Comparison of ENCODE assay signal across 3 cellular contexts in the genomic region with DNA sequence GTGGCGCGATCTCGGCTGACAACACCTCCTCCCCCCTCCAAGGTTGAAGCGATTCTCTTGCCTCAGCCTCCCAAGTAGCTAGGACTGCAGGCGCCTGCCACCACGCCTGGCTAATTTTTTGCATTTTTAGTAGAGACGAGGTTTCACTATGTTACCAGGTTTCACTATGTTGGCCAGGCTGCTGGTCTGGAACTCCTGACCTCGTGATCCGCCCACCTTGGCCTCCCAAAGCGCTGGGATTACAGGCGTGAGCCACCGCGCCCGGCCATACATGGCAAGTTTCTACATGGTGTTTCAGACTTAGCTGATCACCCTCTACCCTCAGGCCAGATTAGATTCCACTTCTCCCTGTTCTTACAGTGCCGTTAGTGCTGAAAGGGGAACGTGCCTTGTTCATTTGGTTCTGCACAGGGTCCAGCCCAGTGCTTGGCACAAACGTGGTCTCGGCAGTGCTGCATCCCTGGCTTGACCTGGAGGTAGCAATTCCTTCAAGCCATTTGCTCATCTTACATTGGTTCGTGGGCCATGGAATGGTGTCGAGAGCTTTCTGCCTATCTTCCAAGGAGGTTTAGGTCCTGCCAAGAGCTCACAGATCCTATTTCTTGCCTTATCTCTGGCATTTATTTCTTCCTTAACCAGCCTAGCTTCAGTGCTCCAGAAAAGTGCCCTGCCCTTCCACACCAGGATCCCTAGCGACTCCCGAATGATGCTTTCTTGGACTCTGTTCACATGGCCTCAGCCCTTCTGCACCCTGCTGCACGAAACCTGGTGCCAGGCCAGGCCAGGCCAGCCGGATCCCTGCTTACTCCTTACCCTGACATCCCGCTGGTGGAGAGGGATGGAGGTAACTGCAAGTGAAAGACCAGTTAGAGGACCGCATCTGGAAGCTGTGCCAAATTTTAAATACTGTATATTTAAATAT.
TF ChIP-seq lines count a peak whose summit lies in the region.

No MANE protein-coding gene starts in this region.

TF ChIP-seq in GM23338, 12 proteins besides CTCF, POLR2A, EP300 and RAD21 (continues in another document):
- TF ChIP-seq, protein P1, sequence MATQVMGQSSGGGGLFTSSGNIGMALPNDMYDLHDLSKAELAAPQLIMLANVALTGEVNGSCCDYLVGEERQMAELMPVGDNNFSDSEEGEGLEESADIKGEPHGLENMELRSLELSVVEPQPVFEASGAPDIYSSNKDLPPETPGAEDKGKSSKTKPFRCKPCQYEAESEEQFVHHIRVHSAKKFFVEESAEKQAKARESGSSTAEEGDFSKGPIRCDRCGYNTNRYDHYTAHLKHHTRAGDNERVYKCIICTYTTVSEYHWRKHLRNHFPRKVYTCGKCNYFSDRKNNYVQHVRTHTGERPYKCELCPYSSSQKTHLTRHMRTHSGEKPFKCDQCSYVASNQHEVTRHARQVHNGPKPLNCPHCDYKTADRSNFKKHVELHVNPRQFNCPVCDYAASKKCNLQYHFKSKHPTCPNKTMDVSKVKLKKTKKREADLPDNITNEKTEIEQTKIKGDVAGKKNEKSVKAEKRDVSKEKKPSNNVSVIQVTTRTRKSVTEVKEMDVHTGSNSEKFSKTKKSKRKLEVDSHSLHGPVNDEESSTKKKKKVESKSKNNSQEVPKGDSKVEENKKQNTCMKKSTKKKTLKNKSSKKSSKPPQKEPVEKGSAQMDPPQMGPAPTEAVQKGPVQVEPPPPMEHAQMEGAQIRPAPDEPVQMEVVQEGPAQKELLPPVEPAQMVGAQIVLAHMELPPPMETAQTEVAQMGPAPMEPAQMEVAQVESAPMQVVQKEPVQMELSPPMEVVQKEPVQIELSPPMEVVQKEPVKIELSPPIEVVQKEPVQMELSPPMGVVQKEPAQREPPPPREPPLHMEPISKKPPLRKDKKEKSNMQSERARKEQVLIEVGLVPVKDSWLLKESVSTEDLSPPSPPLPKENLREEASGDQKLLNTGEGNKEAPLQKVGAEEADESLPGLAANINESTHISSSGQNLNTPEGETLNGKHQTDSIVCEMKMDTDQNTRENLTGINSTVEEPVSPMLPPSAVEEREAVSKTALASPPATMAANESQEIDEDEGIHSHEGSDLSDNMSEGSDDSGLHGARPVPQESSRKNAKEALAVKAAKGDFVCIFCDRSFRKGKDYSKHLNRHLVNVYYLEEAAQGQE (IDR thresholded peaks at IDR 0.05; ENCODE audit: unreplicated experiment): no peak
- no peak for TF ChIP-seq CREB1 (CRISPR knock-in tag; IDR thresholded peaks at IDR 0.05; ENCODE audit: low read depth)
- TF ChIP-seq, protein P2, sequence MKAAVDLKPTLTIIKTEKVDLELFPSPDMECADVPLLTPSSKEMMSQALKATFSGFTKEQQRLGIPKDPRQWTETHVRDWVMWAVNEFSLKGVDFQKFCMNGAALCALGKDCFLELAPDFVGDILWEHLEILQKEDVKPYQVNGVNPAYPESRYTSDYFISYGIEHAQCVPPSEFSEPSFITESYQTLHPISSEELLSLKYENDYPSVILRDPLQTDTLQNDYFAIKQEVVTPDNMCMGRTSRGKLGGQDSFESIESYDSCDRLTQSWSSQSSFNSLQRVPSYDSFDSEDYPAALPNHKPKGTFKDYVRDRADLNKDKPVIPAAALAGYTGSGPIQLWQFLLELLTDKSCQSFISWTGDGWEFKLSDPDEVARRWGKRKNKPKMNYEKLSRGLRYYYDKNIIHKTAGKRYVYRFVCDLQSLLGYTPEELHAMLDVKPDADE (IDR thresholded peaks at IDR 0.05): no peak
- TF ChIP-seq ZNF114 (CRISPR knock-in tag; IDR thresholded peaks at IDR 0.05): no peak
- no peak for TF ChIP-seq EZH2 (IDR thresholded peaks at IDR 0.05; ENCODE audit: low read depth, unreplicated experiment)
- no peak for TF ChIP-seq STAT1 (IDR thresholded peaks at IDR 0.05; ENCODE audit: unreplicated experiment)

TF ChIP-seq in K562, 482 proteins besides CTCF, POLR2A, EP300 and RAD21:
- TF ChIP-seq RNF2 (IDR thresholded peaks at IDR 0.05): no peak
- 0 out of 2 replicates have a peak, but pooled peaks have one; percentile 14 for TF ChIP-seq POLR2G (IDR thresholded peaks at IDR 0.05; ENCODE audit: low read depth, low read length)

TF ChIP-seq in HEK293T, 16 proteins besides CTCF, POLR2A, EP300 and RAD21:
- no peak for TF ChIP-seq CTBP1 (IDR thresholded peaks at IDR 0.05; ENCODE audit: borderline replicate concordance)
- no peak for TF ChIP-seq FOXM1 (IDR thresholded peaks at IDR 0.05; ENCODE audit: borderline replicate concordance)
- TF ChIP-seq FOXK2 (IDR thresholded peaks at IDR 0.05): no peak
- TF ChIP-seq SP1 (IDR thresholded peaks at IDR 0.05): no peak
- TF ChIP-seq BHLHE40 (IDR thresholded peaks at IDR 0.05; ENCODE audit: borderline replicate concordance): no peak
- no peak for TF ChIP-seq ZNF384 (IDR thresholded peaks at IDR 0.05)
